24 cellular contexts compared by ENCODE assay signal in the genomic region with DNA sequence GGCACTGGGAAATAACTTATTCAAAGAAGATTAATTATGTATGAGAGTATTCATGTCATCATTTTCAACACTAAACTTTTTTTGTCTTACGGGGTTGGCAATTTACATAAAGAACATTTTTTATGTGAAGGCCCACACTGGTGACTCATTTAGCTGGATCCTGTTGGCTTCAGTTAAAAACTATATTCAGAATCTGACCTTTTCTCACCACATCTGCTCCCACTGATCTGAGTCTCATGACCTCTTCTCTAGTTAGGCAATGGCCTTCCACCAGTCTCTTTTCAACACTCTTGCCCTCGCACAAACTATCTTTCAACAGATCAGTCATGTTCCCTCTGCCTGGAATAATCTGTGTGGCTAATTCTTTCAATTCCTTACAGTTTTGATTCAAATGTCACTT. TPM values are rescaled to one million over a fixed set of nuclear protein-coding genes. Genes with fewer than 3 reads are reported as not detected.
A peak's percentile ranks its signal among the peaks of the same experiment; 100 is the strongest.
DNase-seq lines count a peak whose midpoint lies in the region; ATAC-seq and TF ChIP-seq lines count a peak whose summit lies in the region.
"Had no signal": no experiment of that assay in that cellular context is flagged by ENCODE, and none has a peak within 500 bp of the region (broad histone marks: within the 10 kb centered on the region; RNA-seq: fewer than 3 reads in every experiment).

No MANE protein-coding gene starts in this region.

- H3K4me2 ChIP-seq in fibroblast of lung (ENCODE audit: extremely low read depth, insufficient read depth, low read length): no peak overlapping the region
- H3K4me2 ChIP-seq: GM23338 had no signal

- ATAC-seq in HG03432 (IDR thresholded peaks at IDR 0.05; ENCODE audit: unreplicated experiment): peak; percentile 57
- ATAC-seq: GM23338, sciatic nerve had no signal

- no peaks in the 10 kb centered on the region for H3K4me1 ChIP-seq in fibroblast of lung (ENCODE audit: control insufficient read depth, extremely low read depth, insufficient read depth, low read length)
- H3K4me1 ChIP-seq: tibial artery had no signal

- no peak overlapping the region for H3K27ac ChIP-seq in fibroblast of lung (ENCODE audit: insufficient read depth, low read length)
- H3K27ac ChIP-seq: tibial artery had no signal

- no peak overlapping the region for H3K9ac ChIP-seq in fibroblast of lung (ENCODE audit: insufficient read depth, low read length)

- TF ChIP-seq CTCF in fibroblast of lung (conservative IDR thresholded peaks at IDR 0.05 in 1 of 2, IDR thresholded peaks at IDR 0.05 in 1 of 2; ENCODE audit: low read depth in 1 of 2, low read length in 2 of 2): no peak

- no peaks in the 10 kb centered on the region for H3K9me3 ChIP-seq in fibroblast of lung (ENCODE audit: control insufficient read depth, insufficient read depth, low read depth, low read length)
- H3K9me3 ChIP-seq: tibial artery had no signal

- H3K27me3 ChIP-seq in fibroblast of lung (ENCODE audit: control insufficient read depth, insufficient read depth, low read length): no peaks in the 10 kb centered on the region
- H3K27me3 ChIP-seq: tibial artery had no signal

- no peaks in the 10 kb centered on the region for H3K36me3 ChIP-seq in fibroblast of lung (ENCODE audit: control insufficient read depth, insufficient read depth, low read length)
- H3K36me3 ChIP-seq: tibial artery had no signal

- no peaks in the 10 kb centered on the region for H4K20me1 ChIP-seq in fibroblast of lung (ENCODE audit: control insufficient read depth, extremely low read depth, insufficient read depth, low read length)

- H2AFZ ChIP-seq in fibroblast of lung (ENCODE audit: low read length): no peak overlapping the region
- H2AFZ ChIP-seq: GM23338 had no signal

- H3K4me3 ChIP-seq in fibroblast of lung (replicated peaks in 1 of 4; ENCODE audit: control extremely low read depth in 1 of 4, insufficient read depth in 1 of 4, low read depth in 3 of 4, low read length in 4 of 4) (no peak overlapping the region), skeletal muscle cell (ENCODE audit: low read depth, low read length) (no peak overlapping the region)
- H3K4me3 ChIP-seq: GM23338, tibial artery had no signal

- peak; percentile 38 for DNase-seq in RPMI7951 (ENCODE audit: low read depth)
- DNase-seq in fibroblast of lung (ENCODE audit: low read depth in 2 of 2): peak; percentile 28 to 32
- DNase-seq in skeletal muscle cell (ENCODE audit: low read depth): peak; percentile 70
- no peak for DNase-seq in retina
- DNase-seq in stimulated activated CD8-positive, alpha-beta memory T cell treated with anti-CD3 and anti-CD28 coated beads, Interleukin-4, amount 100 ng/mL, for 48 hours: no peak
- no peak for DNase-seq in effector CD4-positive, alpha-beta T cell
- DNase-seq: activated CD4-positive, alpha-beta T cell treated with anti-CD3 and anti-CD28 coated beads for 4 hours; CD4-positive, alpha-beta T cell; DMS53; KG1; kidney glomerular epithelial cell; naive B cell; NCI-H1105; NCI-H524 treated with DMSO at 0.1 percent for 48 hours; Right ventricle myocardium superior; stimulated activated naive CD4-positive, alpha-beta T cell treated with Interleukin-2 at 50 U/mL for 16 hours; tibial artery had no signal

- no peaks in the 10 kb centered on the region for H3K79me2 ChIP-seq in fibroblast of lung (ENCODE audit: control insufficient read depth, insufficient read depth, low read length)

RNA-seq across cellular contexts. Expression of a gene that starts 53.4 kb away (rescaled TPM):
- 2.0 and 3.6 TPM in 2 replicates for total RNA-seq in RPMI7951 (2014; rRNA removed; shearing (Covaris generic))
- total RNA-seq in fibroblast of lung: not detected in 2 replicates
- not detected in 2 replicates for polyA plus RNA-seq in fibroblast of lung
- not detected in 2 replicates for polyA plus RNA-seq in fibroblast of lung (2012)
- not detected in 2 replicates for polyA minus RNA-seq in fibroblast of lung (ENCODE audit: low replicate concordance)
- total RNA-seq: activated T-helper 2 cell treated with anti-CD3 and anti-CD28 coated beads, Interferon-gamma antibody, Interleukin-2, Interleukin-4, amounts not matched to agents 10 μg/mL and 5 μg/mL and 100 μg/mL, durations not matched to agents 14 hours and 24 hours and 36 hours; cardiac septum; CD4-positive, alpha-beta T cell; dermis microvascular lymphatic vessel endothelial cell; GM23338; osteoblast; Right ventricle myocardium superior; sciatic nerve had no signal
- polyA plus RNA-seq: GM23338 had no signal

Comparison
In these comparisons a context has a peak if more than half of its experiments do, and no peak if none do; other contexts are left out.
1. DNase-seq: peak in RPMI7951 (single experiment), fibroblast of lung (2 of 2) and skeletal muscle cell (single experiment); none in retina (single experiment), stimulated activated CD8-positive, alpha-beta memory T cell treated with anti-CD3 and anti-CD28 coated beads, Interleukin-4, amount 100 ng/mL, for 48 hours (single experiment) and effector CD4-positive, alpha-beta T cell (single experiment).